In the genomic region with DNA sequence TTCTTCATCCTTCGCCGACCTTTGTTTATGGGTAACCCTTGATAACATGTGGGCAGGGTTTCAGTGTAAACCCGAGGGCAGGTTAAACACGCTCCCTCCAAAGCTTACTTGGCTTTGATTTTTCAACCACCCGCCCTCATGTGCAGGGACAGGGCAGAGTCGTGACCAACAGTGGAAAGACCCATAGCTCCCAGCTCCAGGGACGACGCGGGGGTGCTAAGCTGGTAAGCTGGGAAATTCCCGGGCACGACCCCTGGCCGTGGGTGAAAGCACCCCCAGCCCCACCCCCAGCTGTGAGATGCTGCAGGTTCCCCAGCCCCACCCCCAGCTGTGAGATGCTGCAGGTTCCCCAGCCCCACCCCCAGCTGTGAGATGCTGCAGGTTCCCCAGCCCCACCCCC, we compare ENCODE assay signal across 8 cellular contexts. TPM values are rescaled to one million over a fixed set of nuclear protein-coding genes. Genes with fewer than 3 reads are reported as not detected.
A peak's percentile ranks its signal among the peaks of the same experiment; 100 is the strongest.
DNase-seq lines count a peak whose midpoint lies in the region; ATAC-seq and TF ChIP-seq lines count a peak whose summit lies in the region.
"Not testable (repeated sequence)": the region's sequence is repeated elsewhere in the genome, so short reads cannot be mapped to it uniquely, and the experiment has no call there.

No MANE protein-coding gene starts in this region.

- peak overlapping the region; percentile 81 for H2BK5ac ChIP-seq in IMR-90 (ENCODE audit: low read depth, low read length, poor library complexity, severe bottlenecking)

- H2BK120ac ChIP-seq in IMR-90 (ENCODE audit: low read depth, low read length): peak overlapping the region; percentile 95; the same call in 1 of the 2 replicates

- H3K4me1 ChIP-seq in ACC112 (ENCODE audit: control insufficient read depth, insufficient read depth, low read length, unreplicated experiment) (peaks cover 43% of the 10 kb centered on the region), IMR-90 (ENCODE audit: control insufficient read depth, insufficient read depth, low read length) (peaks cover 54% of the 10 kb centered on the region)
- H3K4me1 ChIP-seq in effector memory CD4-positive, alpha-beta T cell (ENCODE audit: control insufficient read depth, insufficient read depth, low read length, poor library complexity, severe bottlenecking): peaks cover 68% of the 10 kb centered on the region

- dilution Hi-C loops in IMR-90 (cut with HindIII; ENCODE audit: low sequenced_read_pairs, unreplicated experiment): not testable (repeated sequence)

- not testable (repeated sequence) for BruUV-seq in IMR-90 (replicated peaks; lab: Mats Ljungman, UMichigan)

- H4K91ac ChIP-seq in IMR-90 (ENCODE audit: insufficient read depth, low read depth, low read length): peak overlapping the region; percentile 55

- in situ Hi-C loops in IMR-90 (cut with MboI; ENCODE audit: low sequenced_read_pairs): not testable (repeated sequence)

- H3K4me2 ChIP-seq in IMR-90 (ENCODE audit: low read depth, low read length): not testable (repeated sequence)

- not testable (repeated sequence) for H3K9me3 Mint-ChIP-seq in activated B cell treated with CpG ODN at 0.5 μM for 24 hours; activated T-helper 1 cell treated with anti-CD3 and anti-CD28 coated beads, Interleukin-12 subunit alpha, Interleukin-12 subunit beta, Interleukin-2, Interleukin-4 antibody, amounts not matched to agents 30 ng/mL and 10 ng/mL and 1 ng/mL, durations not matched to agents 14 hours and 24 hours and 36 hours; neural crest cell

- peak overlapping the region; percentile 51; the same call in 1 of the 2 replicates for H4K5ac ChIP-seq in IMR-90 (ENCODE audit: low read depth, low read length)

- H3K27ac ChIP-seq in ACC112 (ENCODE audit: low read depth, low read length): peak overlapping the region; percentile 84
- peak overlapping the region; percentile 82 for H3K27ac ChIP-seq in IMR-90 (ENCODE audit: insufficient read depth, low read length)
- H3K27ac ChIP-seq in effector memory CD4-positive, alpha-beta T cell (ENCODE audit: insufficient read depth, low read length, poor library complexity, severe bottlenecking): peak overlapping the region; percentile 25

- H3K56ac ChIP-seq in IMR-90 (ENCODE audit: extremely low read depth, insufficient read depth, low read length): 0 out of 2 replicates have a peak overlapping the region, but pooled peaks have one; percentile 24

- TF ChIP-seq RAD21 in IMR-90 (IDR thresholded peaks at IDR 0.05; ENCODE audit: low read length): not testable (repeated sequence)

- not testable (repeated sequence) for TF ChIP-seq POLR2A in IMR-90 (IDR thresholded peaks at IDR 0.05; ENCODE audit: low read depth, low read length)

- not testable (repeated sequence) for TF ChIP-seq CTCF in IMR-90 (conservative IDR thresholded peaks at IDR 0.05; ENCODE audit: low read depth, low read length); activated B cell treated with CpG ODN at 0.5 μM for 24 hours (IDR thresholded peaks at IDR 0.05); neural crest cell (conservative IDR thresholded peaks at IDR 0.05)

- not testable (repeated sequence) for DNase-seq in IMR-90; activated B cell treated with CpG ODN at 0.5 μM for 24 hours; activated T-helper 1 cell treated with anti-CD3 and anti-CD28 coated beads, Interleukin-12 subunit alpha, Interleukin-12 subunit beta, Interleukin-2, Interleukin-4 antibody, amounts not matched to agents 30 ng/mL and 10 ng/mL and 1 ng/mL, durations not matched to agents 14 hours and 24 hours and 36 hours (ENCODE audit: low spot score); effector memory CD4-positive, alpha-beta T cell; neural crest cell (ENCODE audit: low read depth, low spot score)
- DNase-seq in left colon: peak; percentile 14 to 26
- peak; percentile 12 for DNase-seq in stimulated activated naive CD8-positive, alpha-beta T cell treated with anti-CD3 and anti-CD28 coated beads, Interleukin-15, Interleukin-2, amounts not matched to agents 100 U/mL and 50 U/mL, for 24 hours

- H3K79me2 ChIP-seq in ACC112 (ENCODE audit: control insufficient read depth, insufficient read depth, low read length, unreplicated experiment): peaks cover 67% of the 10 kb centered on the region

- peaks cover 20% of the 10 kb centered on the region for H3K36me3 Mint-ChIP-seq in activated B cell treated with CpG ODN at 0.5 μM for 24 hours (ENCODE audit: low read depth)
- H3K36me3 Mint-ChIP-seq in activated T-helper 1 cell treated with anti-CD3 and anti-CD28 coated beads, Interleukin-12 subunit alpha, Interleukin-12 subunit beta, Interleukin-2, Interleukin-4 antibody, amounts not matched to agents 30 ng/mL and 10 ng/mL and 1 ng/mL, durations not matched to agents 14 hours and 24 hours and 36 hours (ENCODE audit: low read depth): peaks cover 23% of the 10 kb centered on the region
- H3K36me3 Mint-ChIP-seq in neural crest cell (ENCODE audit: low read depth): not testable (repeated sequence)

- not testable (repeated sequence) for H3K4me3 Mint-ChIP-seq in activated B cell treated with CpG ODN at 0.5 μM for 24 hours, neural crest cell
- peak overlapping the region; percentile 52 for H3K4me3 Mint-ChIP-seq in activated T-helper 1 cell treated with anti-CD3 and anti-CD28 coated beads, Interleukin-12 subunit alpha, Interleukin-12 subunit beta, Interleukin-2, Interleukin-4 antibody, amounts not matched to agents 30 ng/mL and 10 ng/mL and 1 ng/mL, durations not matched to agents 14 hours and 24 hours and 36 hours

- H3K4me3 ChIP-seq in ACC112 (ENCODE audit: low read depth, low read length): peak overlapping the region; percentile 46; the same call in 1 of the 2 replicates
- not testable (repeated sequence) for H3K4me3 ChIP-seq in IMR-90 (ENCODE audit: insufficient read depth, low read depth, low read length); effector memory CD4-positive, alpha-beta T cell (ENCODE audit: insufficient read depth, low read depth, low read length, poor library complexity, severe bottlenecking)

- H3K9me1 ChIP-seq in IMR-90 (ENCODE audit: insufficient read depth, low read length): peaks cover 33% of the 10 kb centered on the region

- WGBS in IMR-90 (ENCODE audit: extremely low coverage in 2 of 2, insufficient read length in 1 of 2), 2 experiments: 95% methylated on average over 5 of the region's 12 CpGs; no CpG with 5 or more reads in 1 of the 2 experiments

- not testable (repeated sequence) for ATAC-seq in IMR-90 (ENCODE audit: low read depth); activated B cell treated with CpG ODN at 0.5 μM for 24 hours (ENCODE audit: low read depth); stimulated activated naive CD8-positive, alpha-beta T cell treated with anti-CD3 and anti-CD28 coated beads, Interleukin-15, Interleukin-2, amounts not matched to agents 100 U/mL and 50 U/mL, for 24 hours
- ATAC-seq in left colon: peak; percentile 12

- H2BK20ac ChIP-seq in IMR-90 (ENCODE audit: low read depth, low read length): peak overlapping the region; percentile 64; the same call in 1 of the 2 replicates

- peak overlapping the region; percentile 73 for H2AK9ac ChIP-seq in IMR-90 (replicated peaks; ENCODE audit: low read depth, low read length, poor library complexity)

- peak overlapping the region; percentile 54 for H3K18ac ChIP-seq in IMR-90 (ENCODE audit: low read depth, low read length)

- peaks cover 11 to 70% of the 10 kb centered on the region in 2 experiments; a peak in 3 of 4 replicates for H3K79me1 ChIP-seq in IMR-90 (ENCODE audit: low read depth in 1 of 2, low read length in 2 of 2)

- intact Hi-C loops in IMR-90 (cut with micrococcal nuclease); left colon (cut with DNase I, micrococcal nuclease): not testable (repeated sequence)
- intact Hi-C loops in activated B cell treated with CpG ODN at 0.5 μM for 24 hours (cut with micrococcal nuclease): loop anchor here (5.0 kb wide), 1 partner anchor 622 kb away; a partner anchor contains a TSS
- intact Hi-C loops in activated T-helper 1 cell treated with anti-CD3 and anti-CD28 coated beads, Interleukin-12 subunit alpha, Interleukin-12 subunit beta, Interleukin-2, Interleukin-4 antibody, amounts not matched to agents 30 ng/mL and 10 ng/mL and 1 ng/mL, durations not matched to agents 14 hours and 24 hours and 36 hours (cut with micrococcal nuclease): loop anchor here (1.0 to 5.0 kb wide), 2 partner anchors 15 to 33 kb away; no protein-coding TSS in a partner anchor

- H3K9ac ChIP-seq in IMR-90 (ENCODE audit: low read depth, low read length): not testable (repeated sequence)

- H3K27ac Mint-ChIP-seq in activated B cell treated with CpG ODN at 0.5 μM for 24 hours (peak overlapping the region; percentile 27), neural crest cell (ENCODE audit: unreplicated experiment) (peak overlapping the region; percentile 35)
- H3K27ac Mint-ChIP-seq in activated T-helper 1 cell treated with anti-CD3 and anti-CD28 coated beads, Interleukin-12 subunit alpha, Interleukin-12 subunit beta, Interleukin-2, Interleukin-4 antibody, amounts not matched to agents 30 ng/mL and 10 ng/mL and 1 ng/mL, durations not matched to agents 14 hours and 24 hours and 36 hours: not testable (repeated sequence)

- POLR2A ChIA-PET in IMR-90 (lab: Charles Lee; ENCODE audit: unreplicated experiment): not testable (repeated sequence)
- POLR2A ChIA-PET in activated B cell treated with CpG ODN at 0.5 μM for 24 hours (lab: Charles Lee): interaction anchor here (1.4 kb wide), 1 partner anchor 14 kb away, joined by 3 read pairs; no protein-coding TSS in a partner anchor

- H3K23ac ChIP-seq in IMR-90 (ENCODE audit: low read depth, low read length): peak overlapping the region; percentile 34

- CTCF ChIA-PET in IMR-90 (lab: Yijun Ruan, JAX); activated B cell treated with CpG ODN at 0.5 μM for 24 hours (lab: Charles Lee): not testable (repeated sequence)

- not testable (repeated sequence) for H2AFZ ChIP-seq in ACC112 (ENCODE audit: low read length, unreplicated experiment); IMR-90 (replicated peaks; ENCODE audit: low read length, poor library complexity)

- H3K36me3 ChIP-seq in ACC112 (ENCODE audit: insufficient read depth, low read length); IMR-90 (ENCODE audit: control insufficient read depth, insufficient read depth, low read length): not testable (repeated sequence)
- peaks cover 47% of the 10 kb centered on the region for H3K36me3 ChIP-seq in effector memory CD4-positive, alpha-beta T cell (ENCODE audit: control insufficient read depth, insufficient read depth, low read length)

- H4K20me1 ChIP-seq in IMR-90 (ENCODE audit: insufficient read depth, low read length): peaks cover 12% of the 10 kb centered on the region

- not testable (repeated sequence) for H3K27me3 Mint-ChIP-seq in activated B cell treated with CpG ODN at 0.5 μM for 24 hours; activated T-helper 1 cell treated with anti-CD3 and anti-CD28 coated beads, Interleukin-12 subunit alpha, Interleukin-12 subunit beta, Interleukin-2, Interleukin-4 antibody, amounts not matched to agents 30 ng/mL and 10 ng/mL and 1 ng/mL, durations not matched to agents 14 hours and 24 hours and 36 hours (ENCODE audit: insufficient read depth); neural crest cell (ENCODE audit: low read depth)

- H3K14ac ChIP-seq in IMR-90 (replicated peaks; ENCODE audit: low read depth, low read length): peak overlapping the region; percentile 84

- H2AK5ac ChIP-seq in IMR-90 (ENCODE audit: low read depth, low read length): peak overlapping the region; percentile 99

- peak overlapping the region; percentile 91 for H3K4ac ChIP-seq in IMR-90 (ENCODE audit: low read depth, low read length)

- peak overlapping the region; percentile 29 to 87; a peak in 3 of 4 replicates for H4K8ac ChIP-seq in IMR-90 (ENCODE audit: low read depth in 2 of 2, low read length in 2 of 2)

- H3K27me3 ChIP-seq in ACC112 (ENCODE audit: insufficient read depth, low read length); IMR-90 (ENCODE audit: control insufficient read depth, insufficient read depth, low read length); effector memory CD4-positive, alpha-beta T cell (replicated peaks; ENCODE audit: control insufficient read depth, insufficient read depth, low read length, poor library complexity, severe bottlenecking): not testable (repeated sequence)

- H3K4me1 Mint-ChIP-seq in activated B cell treated with CpG ODN at 0.5 μM for 24 hours (peaks cover 52% of the 10 kb centered on the region), neural crest cell (peaks cover 63% of the 10 kb centered on the region)
- peaks cover 65% of the 10 kb centered on the region for H3K4me1 Mint-ChIP-seq in activated T-helper 1 cell treated with anti-CD3 and anti-CD28 coated beads, Interleukin-12 subunit alpha, Interleukin-12 subunit beta, Interleukin-2, Interleukin-4 antibody, amounts not matched to agents 30 ng/mL and 10 ng/mL and 1 ng/mL, durations not matched to agents 14 hours and 24 hours and 36 hours (ENCODE audit: low read depth)

- H3K9me3 ChIP-seq in IMR-90 (ENCODE audit: control insufficient read depth, insufficient read depth, low read length); effector memory CD4-positive, alpha-beta T cell (ENCODE audit: control insufficient read depth, low read length): not testable (repeated sequence)

- peak overlapping the region; percentile 99 for H2BK15ac ChIP-seq in IMR-90 (ENCODE audit: low read depth, low read length)

RNA-seq across cellular contexts. Expression of a gene that starts 17.8 kb away (rescaled TPM):
- total RNA-seq in IMR-90 (2012; rRNA removed) (21.0 and 22.8 TPM in 2 replicates), activated B cell treated with CpG ODN at 0.5 μM for 24 hours (17.5 and 20.4 TPM in 2 replicates), left colon (1 to 10 TPM; 6.5 to 9.0 TPM), neural crest cell (29.5 and 31.5 TPM in 2 replicates)
- polyA plus RNA-seq in IMR-90 (2012; rRNA removed): 31.0 and 31.4 TPM in 2 replicates
- polyA plus RNA-seq in IMR-90 (2012; cell fraction: cytosol; rRNA removed): 22.9 and 29.5 TPM in 2 replicates
- 48.4 and 48.8 TPM in 2 replicates for polyA plus RNA-seq in IMR-90 (2012; cell fraction: nucleus; rRNA removed; ENCODE audit: low replicate concordance)
- total RNA-seq in activated T-helper 1 cell treated with anti-CD3 and anti-CD28 coated beads, Interleukin-12 subunit alpha, Interleukin-12 subunit beta, Interleukin-2, Interleukin-4 antibody, amounts not matched to agents 30 ng/mL and 10 ng/mL and 1 ng/mL, durations not matched to agents 14 hours and 24 hours and 36 hours: 22.9 and 23.5 TPM in 2 replicates

Comparison
In these comparisons a context has a peak if more than half of its experiments do, and no peak if none do; other contexts are left out.
1. H3K27ac ChIP-seq: peak in every context shown above with its lines; median percentile 84 in ACC112; 82 in IMR-90; 25 in effector memory CD4-positive, alpha-beta T cell.